ENCODE assay signal across 15 cellular contexts in genomic region chr17:50036455-50037320, GRCh38. TPM values are rescaled to one million over a fixed set of nuclear protein-coding genes. Genes with fewer than 3 reads are reported as not detected.
DNase-seq lines count a peak whose midpoint lies in the region; ATAC-seq and TF ChIP-seq lines count a peak whose summit lies in the region.
"Had no signal": no experiment of that assay in that cellular context is flagged by ENCODE, and none has a peak within 500 bp of the region (broad histone marks: within the 10 kb centered on the region; RNA-seq: fewer than 3 reads in every experiment).

No MANE protein-coding gene starts in this region.

- ATAC-seq in gastroesophageal sphincter: no peak

- no peaks in the 10 kb centered on the region for H3K9me2 ChIP-seq in MM.1S (replicated peaks; ENCODE audit: insufficient read depth, low read length)

- H3K9me3 Mint-ChIP-seq in glutamatergic neuron (ENCODE audit: unreplicated experiment): peaks cover 4% of the 10 kb centered on the region
- H3K9me3 Mint-ChIP-seq: activated B cell treated with CpG ODN at 0.5 μM for 24 hours, nephron progenitor cell had no signal

- H3K27me3 ChIP-seq in gastroesophageal sphincter: no peaks in the 10 kb centered on the region
- H3K27me3 ChIP-seq in rectal smooth muscle tissue (ENCODE audit: control insufficient read depth, insufficient read depth, low read length): no peaks in the 10 kb centered on the region
- H3K27me3 ChIP-seq in MM.1S (replicated peaks; ENCODE audit: insufficient read depth, low read length): no peaks in the 10 kb centered on the region
- H3K27me3 ChIP-seq: adrenal gland, BE2C had no signal

- TF ChIP-seq EP300 in gastroesophageal sphincter (IDR thresholded peaks at IDR 0.05): no peak

- H3F3A ChIP-seq in MM.1S (ENCODE audit: insufficient read depth, low read length): no peaks in the 10 kb centered on the region

- TF ChIP-seq POLR2A in gastroesophageal sphincter (IDR thresholded peaks at IDR 0.05): no peak

- H3K27ac ChIP-seq in gastroesophageal sphincter (peak overlapping the region; percentile 11 to 83 (median 60)), rectal smooth muscle tissue (ENCODE audit: low read depth, low read length) (peak overlapping the region; percentile 80), MM.1S (ENCODE audit: low read length) (no peak overlapping the region)

- H4K20me1 ChIP-seq in MM.1S (ENCODE audit: insufficient read depth, low read length): no peaks in the 10 kb centered on the region

- H3K4me3 Mint-ChIP-seq in glutamatergic neuron (ENCODE audit: unreplicated experiment): no peak overlapping the region
- H3K4me3 Mint-ChIP-seq: activated B cell treated with CpG ODN at 0.5 μM for 24 hours, nephron progenitor cell had no signal

- peaks cover 1% of the 10 kb centered on the region for H3K4me1 Mint-ChIP-seq in glutamatergic neuron (ENCODE audit: low read depth, unreplicated experiment)
- H3K4me1 Mint-ChIP-seq: activated B cell treated with CpG ODN at 0.5 μM for 24 hours had no signal

- peak; percentile 17 for DNase-seq in DMS79 (lab: John Stamatoyannopoulos, UW)
- peak; percentile 19 for DNase-seq in NCI-H345 treated with DMSO at 0.1 percent for 48 hours (lab: John Stamatoyannopoulos, UW; ENCODE audit: unreplicated experiment)
- no peak for DNase-seq in MM.1S
- no peak for DNase-seq in NCI-H1930 (lab: John Stamatoyannopoulos, UW)
- DNase-seq in glutamatergic neuron: no peak
- no peak for DNase-seq in NCI-H446 (lab: John Stamatoyannopoulos, UW)
- DNase-seq: activated B cell treated with CpG ODN at 0.5 μM for 24 hours, BE2C, NCI-H1105, nephron progenitor cell, small intestine had no signal

- peaks cover 9% of the 10 kb centered on the region for H3K27me3 Mint-ChIP-seq in glutamatergic neuron (ENCODE audit: unreplicated experiment)

- TF ChIP-seq CTCF in gastroesophageal sphincter (IDR thresholded peaks at IDR 0.05): no peak
- TF ChIP-seq CTCF in MM.1S (IDR thresholded peaks at IDR 0.05; ENCODE audit: low read length): no peak
- TF ChIP-seq CTCF in glutamatergic neuron (IDR thresholded peaks at IDR 0.05; ENCODE audit: partially characterized antibody, unreplicated experiment): no peak

- no peaks in the 10 kb centered on the region for H3K79me2 ChIP-seq in MM.1S (ENCODE audit: low read length)

- no peak overlapping the region for H3K4me2 ChIP-seq in MM.1S (ENCODE audit: low read depth, low read length)

- H3K36me3 ChIP-seq in gastroesophageal sphincter: no peaks in the 10 kb centered on the region
- H3K36me3 ChIP-seq in rectal smooth muscle tissue (ENCODE audit: control insufficient read depth, insufficient read depth, low read length): no peaks in the 10 kb centered on the region
- no peaks in the 10 kb centered on the region for H3K36me3 ChIP-seq in MM.1S (replicated peaks; ENCODE audit: insufficient read depth, low read length)
- H3K36me3 ChIP-seq: adrenal gland, BE2C had no signal

- no peak overlapping the region for H2AFZ ChIP-seq in MM.1S (ENCODE audit: low read length)

- no peaks in the 10 kb centered on the region for H3K36me3 Mint-ChIP-seq in glutamatergic neuron (ENCODE audit: unreplicated experiment)

- H3K4me3 ChIP-seq in gastroesophageal sphincter: no peak overlapping the region
- H3K4me3 ChIP-seq in rectal smooth muscle tissue (ENCODE audit: low read length): no peak overlapping the region
- no peak overlapping the region for H3K4me3 ChIP-seq in MM.1S (ENCODE audit: low read length)
- H3K4me3 ChIP-seq: adrenal gland had no signal

- H3K4me1 ChIP-seq in gastroesophageal sphincter (peaks cover 0 to 67% (median 19%) of the 10 kb centered on the region in 3 donors), rectal smooth muscle tissue (ENCODE audit: control insufficient read depth, insufficient read depth, low read length) (peaks cover 24% of the 10 kb centered on the region), MM.1S (ENCODE audit: low read length) (no peaks in the 10 kb centered on the region)
- H3K4me1 ChIP-seq: BE2C had no signal

- H3K9ac ChIP-seq in rectal smooth muscle tissue (ENCODE audit: low read length) (no peak overlapping the region), MM.1S (ENCODE audit: low read length) (no peak overlapping the region)

- 71 to 80% methylated on average over 1 of the region's 12 CpGs for WGBS in gastroesophageal sphincter (ENCODE audit: low coverage in 1 of 2), 2 donors

- H3K9me3 ChIP-seq in gastroesophageal sphincter (no peaks in the 10 kb centered on the region), MM.1S (replicated peaks; ENCODE audit: insufficient read depth, low read length) (no peaks in the 10 kb centered on the region)
- H3K9me3 ChIP-seq: adrenal gland, BE2C had no signal

- H3K27ac Mint-ChIP-seq in glutamatergic neuron (ENCODE audit: unreplicated experiment): no peak overlapping the region
- H3K27ac Mint-ChIP-seq: activated B cell treated with CpG ODN at 0.5 μM for 24 hours, nephron progenitor cell had no signal

RNA-seq across cellular contexts. Expression of gene ITGA3, which starts 19.2 kb away (rescaled TPM):
- total RNA-seq in gastroesophageal sphincter (100 to 1,000 TPM in 3 of 4 donors, 10 to 100 TPM in 1; 62.4 to 131 (median 124) TPM), glutamatergic neuron (ENCODE audit: unreplicated experiment) (13.2 TPM)

RNA-seq across cellular contexts. Expression of gene DLX3, which starts 41.7 kb away (rescaled TPM):
- not detected for total RNA-seq in gastroesophageal sphincter
- total RNA-seq in glutamatergic neuron (ENCODE audit: unreplicated experiment): 0.37 TPM
- total RNA-seq: activated B cell treated with CpG ODN at 0.5 μM for 24 hours, Daoy had no signal

RNA-seq across cellular contexts. Expression of gene PDK2, which starts 58.5 kb away (rescaled TPM):
- total RNA-seq in gastroesophageal sphincter (10 to 100 TPM; 31.6 to 70.6 (median 58.1) TPM), glutamatergic neuron (ENCODE audit: unreplicated experiment) (36.9 TPM)

Comparison
In these comparisons a context has a peak if more than half of its experiments do, and no peak if none do; other contexts are left out.
1. DNase-seq: peak in DMS79 (single experiment) and NCI-H345 treated with DMSO at 0.1 percent for 48 hours (single experiment); none in MM.1S (single experiment), NCI-H1930 (0 of 2), glutamatergic neuron (single experiment) and NCI-H446 (0 of 2).